8 cellular contexts compared by ENCODE assay signal in genomic region chr18:58493516-58494253, GRCh38.
DNase-seq lines count a peak whose midpoint lies in the region; ATAC-seq lines count a peak whose summit lies in the region.

No MANE protein-coding gene starts in this region.

- ATAC-seq in GM18517 (IDR thresholded peaks at IDR 0.05; ENCODE audit: unreplicated experiment) (peak; percentile 41), HG03520 (IDR thresholded peaks at IDR 0.05; ENCODE audit: unreplicated experiment) (peak; percentile 58)

- peaks cover 8% of the 10 kb centered on the region for H3K4me1 Mint-ChIP-seq in activated CD4-positive, alpha-beta memory T cell treated with anti-CD3 and anti-CD28 coated beads, Interleukin-2, amount 10 ng/mL, durations not matched to agents 7 days and 5 days

- H3K27ac ChIP-seq in mesodermal cell (ENCODE audit: low read depth, low read length, severe bottlenecking): peak overlapping the region; percentile 64

- DNase-seq in ACHN (peak; percentile 66), NCI-H82 treated with DMSO at 0.1 percent for 48 hours (lab: John Stamatoyannopoulos, UW; ENCODE audit: unreplicated experiment) (peak; percentile 60)
- DNase-seq in activated CD4-positive, alpha-beta memory T cell treated with anti-CD3 and anti-CD28 coated beads, Interleukin-2, amount 10 ng/mL, durations not matched to agents 7 days and 5 days: peak; percentile 74
- peak; percentile 55 for DNase-seq in effector CD4-positive, alpha-beta T cell
- DNase-seq in stimulated activated CD8-positive, alpha-beta memory T cell treated with anti-CD3 and anti-CD28 coated beads, Interleukin-15, amount 100 ng/mL, for 24 hours (ENCODE audit: low read depth): peak; percentile 17

- no peaks in the 10 kb centered on the region for H3K9me3 Mint-ChIP-seq in activated CD4-positive, alpha-beta memory T cell treated with anti-CD3 and anti-CD28 coated beads, Interleukin-2, amount 10 ng/mL, durations not matched to agents 7 days and 5 days

- H3K27ac Mint-ChIP-seq in activated CD4-positive, alpha-beta memory T cell treated with anti-CD3 and anti-CD28 coated beads, Interleukin-2, amount 10 ng/mL, durations not matched to agents 7 days and 5 days: no peak overlapping the region

- in situ Hi-C loops in ACHN (cut with HindIII; ENCODE audit: low pct_ligation_motif_present, low pct_unique_long_range_greater_than_20kb, low sequenced_read_pairs): no loop called here

- POLR2A ChIA-PET in activated CD4-positive, alpha-beta memory T cell treated with anti-CD3 and anti-CD28 coated beads, Interleukin-2, amount 10 ng/mL, durations not matched to agents 7 days and 5 days (lab: Charles Lee): no interaction called here

- H3K4me1 ChIP-seq in mesodermal cell (ENCODE audit: control insufficient read depth, insufficient read depth, low read length, poor library complexity, severe bottlenecking): peaks cover 12% of the 10 kb centered on the region

- H3K4me3 ChIP-seq in mesodermal cell (ENCODE audit: extremely low read depth, insufficient read depth, low read length, poor library complexity, severe bottlenecking): no peak overlapping the region

- no peaks in the 10 kb centered on the region for H3K9me3 ChIP-seq in mesodermal cell (ENCODE audit: control insufficient read depth, low read length)

- peaks cover 33% of the 10 kb centered on the region for H3K36me3 ChIP-seq in mesodermal cell (ENCODE audit: control insufficient read depth, insufficient read depth, low read length)

- H3K36me3 Mint-ChIP-seq in activated CD4-positive, alpha-beta memory T cell treated with anti-CD3 and anti-CD28 coated beads, Interleukin-2, amount 10 ng/mL, durations not matched to agents 7 days and 5 days (ENCODE audit: low read depth): no peaks in the 10 kb centered on the region

- WGBS in mesodermal cell (ENCODE audit: insufficient coverage in 2 of 2), 2 experiments: 41 to 52% methylated on average over 11 to 15 of the region's 18 CpGs

- peaks cover 38% of the 10 kb centered on the region for H3K27me3 Mint-ChIP-seq in activated CD4-positive, alpha-beta memory T cell treated with anti-CD3 and anti-CD28 coated beads, Interleukin-2, amount 10 ng/mL, durations not matched to agents 7 days and 5 days

- CTCF ChIA-PET in activated CD4-positive, alpha-beta memory T cell treated with anti-CD3 and anti-CD28 coated beads, Interleukin-2, amount 10 ng/mL, durations not matched to agents 7 days and 5 days (lab: Charles Lee): interaction anchor here (1.0 to 1.7 kb wide), 2 partner anchors 93 to 271 kb away, joined by 3 to 4 read pairs; no protein-coding TSS in a partner anchor

- no peak overlapping the region for H3K4me3 Mint-ChIP-seq in activated CD4-positive, alpha-beta memory T cell treated with anti-CD3 and anti-CD28 coated beads, Interleukin-2, amount 10 ng/mL, durations not matched to agents 7 days and 5 days

Comparison
In these comparisons a context has a peak if more than half of its experiments do, and no peak if none do; other contexts are left out.
1. DNase-seq: peak in every context shown above with its lines; median percentile 74 in activated CD4-positive, alpha-beta memory T cell treated with anti-CD3 and anti-CD28 coated beads, Interleukin-2, amount 10 ng/mL, durations not matched to agents 7 days and 5 days; 66 in ACHN; 60 in NCI-H82 treated with DMSO at 0.1 percent for 48 hours; 55 in effector CD4-positive, alpha-beta T cell; 17 in stimulated activated CD8-positive, alpha-beta memory T cell treated with anti-CD3 and anti-CD28 coated beads, Interleukin-15, amount 100 ng/mL, for 24 hours.